Comparison of ENCODE assay signal across 8 cellular contexts in genomic region chr3:4986175-4986610, GRCh38. TPM values are rescaled to one million over a fixed set of nuclear protein-coding genes. Genes with fewer than 3 reads are reported as not detected.
DNase-seq lines count a peak whose midpoint lies in the region; ATAC-seq and TF ChIP-seq lines count a peak whose summit lies in the region.

No MANE protein-coding gene starts in this region.

- peaks cover 73% of the 10 kb centered on the region for H3K4me1 ChIP-seq in body of pancreas
- peaks cover 59% of the 10 kb centered on the region for H3K4me1 ChIP-seq in upper lobe of right lung

- peak overlapping the region; percentile 32 for H3K27ac Mint-ChIP-seq in activated naive CD4-positive, alpha-beta T cell treated with anti-CD3 and anti-CD28 coated beads for 36 hours
- peak overlapping the region; percentile 93 for H3K27ac Mint-ChIP-seq in memory B cell

- H3K9me3 ChIP-seq in body of pancreas: no peaks in the 10 kb centered on the region
- no peaks in the 10 kb centered on the region for H3K9me3 ChIP-seq in upper lobe of right lung

- TF ChIP-seq POLR2A in body of pancreas (IDR thresholded peaks at IDR 0.05): no peak

- intact Hi-C loops in activated naive CD4-positive, alpha-beta T cell treated with anti-CD3 and anti-CD28 coated beads for 36 hours (cut with micrococcal nuclease): loop anchor here (1.0 kb wide), 1 partner anchor 20 kb away; no protein-coding TSS in a partner anchor
- intact Hi-C loops in body of pancreas (cut with DNase I) (no loop called here), upper lobe of right lung (cut with DNase I) (loop anchor here (10.0 kb wide), 1 partner anchor 271 kb away; no protein-coding TSS in a partner anchor)

- H3K4me3 ChIP-seq in body of pancreas (no peak overlapping the region), upper lobe of right lung (peak overlapping the region; percentile 50)

- H3K27me3 ChIP-seq in body of pancreas (no peaks in the 10 kb centered on the region), upper lobe of right lung (no peaks in the 10 kb centered on the region)

- H3K36me3 ChIP-seq in body of pancreas (replicated peaks in 1 of 2; ENCODE audit: insufficient read depth in 1 of 2, low read depth in 2 of 2) (peaks cover 0 to 2% of the 10 kb centered on the region in 2 donors), upper lobe of right lung (peaks cover 31% of the 10 kb centered on the region)

- no peak for DNase-seq in activated naive CD4-positive, alpha-beta T cell treated with anti-CD3 and anti-CD28 coated beads for 36 hours
- no peak for DNase-seq in activated naive CD4-positive, alpha-beta T cell treated with anti-CD3 and anti-CD28 coated beads, Interleukin-2, amount 50 U/mL, for 16 hours
- DNase-seq in body of pancreas (peak in 2 of 4 donors; percentile 29 to 36), memory B cell (ENCODE audit: low spot score in 2 of 2) (no peak), upper lobe of right lung (no peak), amniotic stem cell (lab: John Stamatoyannopoulos, UW) (no peak), NK-92 (lab: John Stamatoyannopoulos, UW; ENCODE audit: unreplicated experiment) (no peak), putamen (ENCODE audit: low spot score) (no peak)

- TF ChIP-seq CTCF in body of pancreas (IDR thresholded peaks at IDR 0.05) (no peak), upper lobe of right lung (IDR thresholded peaks at IDR 0.05) (no peak)

- H3K27me3 Mint-ChIP-seq in activated naive CD4-positive, alpha-beta T cell treated with anti-CD3 and anti-CD28 coated beads for 36 hours (ENCODE audit: low read depth): no peaks in the 10 kb centered on the region
- no peaks in the 10 kb centered on the region for H3K27me3 Mint-ChIP-seq in memory B cell

- H3K4me3 Mint-ChIP-seq in activated naive CD4-positive, alpha-beta T cell treated with anti-CD3 and anti-CD28 coated beads for 36 hours: peak overlapping the region; percentile 71
- H3K4me3 Mint-ChIP-seq in memory B cell: peak overlapping the region; percentile 85

- peak overlapping the region; percentile 96 to 100 (median 98) for H3K27ac ChIP-seq in body of pancreas
- H3K27ac ChIP-seq in upper lobe of right lung: peak overlapping the region; percentile 100

- CTCF ChIA-PET in activated naive CD4-positive, alpha-beta T cell treated with anti-CD3 and anti-CD28 coated beads for 36 hours (lab: Charles Lee): interaction anchor here (0.6 to 5.1 kb wide), 8 partner anchors 10 to 275 kb away, joined by 3 to 24 read pairs (median 6); no protein-coding TSS in a partner anchor

- ATAC-seq in body of pancreas (peak; percentile 3), memory B cell (ENCODE audit: low read depth) (no peak), upper lobe of right lung (no peak)

- WGBS in body of pancreas, 2 donors: 36 to 46% methylated on average over 5 of the region's 5 CpGs

- no peaks in the 10 kb centered on the region for H3K9me3 Mint-ChIP-seq in activated naive CD4-positive, alpha-beta T cell treated with anti-CD3 and anti-CD28 coated beads for 36 hours
- H3K9me3 Mint-ChIP-seq in memory B cell: no peaks in the 10 kb centered on the region

- H3K36me3 Mint-ChIP-seq in activated naive CD4-positive, alpha-beta T cell treated with anti-CD3 and anti-CD28 coated beads for 36 hours (ENCODE audit: low read depth): peaks cover 36% of the 10 kb centered on the region
- peaks cover 11% of the 10 kb centered on the region for H3K36me3 Mint-ChIP-seq in memory B cell

- H3K4me1 Mint-ChIP-seq in activated naive CD4-positive, alpha-beta T cell treated with anti-CD3 and anti-CD28 coated beads for 36 hours (ENCODE audit: low read depth): peaks cover 61% of the 10 kb centered on the region
- peaks cover 49% of the 10 kb centered on the region for H3K4me1 Mint-ChIP-seq in memory B cell

RNA-seq across cellular contexts. Expression of gene BHLHE40, which starts 7.0 kb away (rescaled TPM):
- 10 to 100 TPM; 98.0 to 98.2 TPM for total RNA-seq in activated naive CD4-positive, alpha-beta T cell treated with anti-CD3 and anti-CD28 coated beads for 36 hours
- total RNA-seq in body of pancreas (10 to 100 TPM; 28.5 to 30.3 TPM), upper lobe of right lung (97.1 TPM)
